Comparison of ENCODE assay signal across 8 cellular contexts in genomic region chr20:33992923-33993799, GRCh38.
DNase-seq lines count a peak whose midpoint lies in the region; ATAC-seq and TF ChIP-seq lines count a peak whose summit lies in the region.

No MANE protein-coding gene starts in this region.

- peak overlapping the region; percentile 87 for H3K27ac ChIP-seq in C4-2B

- no peak for TF ChIP-seq CTCF in C4-2B (conservative IDR thresholded peaks at IDR 0.05)

- peak; percentile 81 for ATAC-seq in GM19372 (IDR thresholded peaks at IDR 0.05; ENCODE audit: low read depth, unreplicated experiment)
- ATAC-seq in HG03521 (IDR thresholded peaks at IDR 0.05; ENCODE audit: unreplicated experiment), result peak; percentile 74

- DNase-seq in NCI-H69 (lab: John Stamatoyannopoulos, UW) (peak; percentile 100), cortex of kidney (lab: John Stamatoyannopoulos, UW) (peak; percentile 91), left kidney (ENCODE audit: low read depth, low spot score) (peak; percentile 100)
- DNase-seq in activated CD4-positive, alpha-beta T cell treated with anti-CD3 and anti-CD28 coated beads, Interleukin-2, amount 50 U/mL, for 1 hour, result peak; percentile 99
- peak; percentile 99 for DNase-seq in stimulated activated CD4-positive, alpha-beta T cell treated with anti-CD3 and anti-CD28 coated beads, Interleukin-1b, Interleukin-23, amount 100 ng/mL, for 48 hours

Comparison
In these comparisons a context has a peak if more than half of its experiments do, and no peak if none do; other contexts are left out.
1. Peak in every context shown above with its lines: DNase-seq, ATAC-seq and H3K27ac ChIP-seq.